Comparison of ENCODE assay signal across 1 cellular context in the genomic region with DNA sequence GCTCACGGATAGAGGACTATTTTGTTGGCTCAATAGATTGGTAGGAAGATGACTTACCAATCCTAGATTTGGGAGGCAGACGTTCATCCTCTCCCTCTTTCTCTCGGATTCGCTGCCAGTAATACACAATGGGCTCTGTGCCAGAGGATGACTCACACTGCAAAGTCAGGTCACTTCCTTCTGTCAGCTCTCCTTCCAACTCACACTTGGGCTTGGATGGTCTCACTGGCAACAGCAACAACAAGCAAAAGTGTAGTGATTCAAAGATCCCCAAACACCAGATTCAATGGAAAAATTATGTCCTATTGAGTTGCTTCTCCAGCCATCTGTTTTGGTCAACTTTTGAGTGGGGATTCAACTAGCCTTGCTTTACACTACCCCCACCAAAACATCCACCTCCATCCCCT.
TF ChIP-seq lines count a peak whose summit lies in the region.

No MANE protein-coding gene starts in this region.

TF ChIP-seq in K562, 482 proteins besides CTCF, POLR2A, EP300 and RAD21 (continued from another document and continues in another):
- TF ChIP-seq FOXJ2 (tag; IDR thresholded peaks at IDR 0.05), result peak; percentile 98
- no peak for TF ChIP-seq ZNF239 (CRISPR knock-in tag; IDR thresholded peaks at IDR 0.05)
- TF ChIP-seq TAF15 (IDR thresholded peaks at IDR 0.05; ENCODE audit: low read depth, low read length), result no peak
- TF ChIP-seq TRIM28 (IDR thresholded peaks at IDR 0.05), result no peak; the same call in 1 of the 2 replicates
- TF ChIP-seq ZNF507 (tag; conservative IDR thresholded peaks at IDR 0.05), result no peak
- TF ChIP-seq SIN3B (IDR thresholded peaks at IDR 0.05; ENCODE audit: low read depth), result no peak
- no peak for TF ChIP-seq KLF1 (tag; IDR thresholded peaks at IDR 0.05)
- peak; percentile 88 for TF ChIP-seq ATF7 (IDR thresholded peaks at IDR 0.05)
- TF ChIP-seq ZBTB5 (IDR thresholded peaks at IDR 0.05), result no peak
- no peak for TF ChIP-seq ZNF780A (CRISPR knock-in tag; IDR thresholded peaks at IDR 0.05)
- TF ChIP-seq RBM25 (IDR thresholded peaks at IDR 0.05; ENCODE audit: low read depth, low read length, severe bottlenecking), result no peak
- no peak for TF ChIP-seq TCFL5 (CRISPR knock-in tag; conservative IDR thresholded peaks at IDR 0.05)
- TF ChIP-seq MTA2 (IDR thresholded peaks at IDR 0.05; ENCODE audit: low read depth), result no peak
- no peak for TF ChIP-seq SP1 (CRISPR knock-in tag; IDR thresholded peaks at IDR 0.05)
- TF ChIP-seq ZSCAN32 (CRISPR knock-in tag; IDR thresholded peaks at IDR 0.05), result no peak
- TF ChIP-seq ZNF75A (CRISPR knock-in tag; IDR thresholded peaks at IDR 0.05), result no peak
- TF ChIP-seq ZNF24 (IDR thresholded peaks at IDR 0.05), result no peak
- peak; percentile 65 for TF ChIP-seq MEIS2 (IDR thresholded peaks at IDR 0.05; ENCODE audit: partially characterized antibody)
- TF ChIP-seq, protein P1, sequence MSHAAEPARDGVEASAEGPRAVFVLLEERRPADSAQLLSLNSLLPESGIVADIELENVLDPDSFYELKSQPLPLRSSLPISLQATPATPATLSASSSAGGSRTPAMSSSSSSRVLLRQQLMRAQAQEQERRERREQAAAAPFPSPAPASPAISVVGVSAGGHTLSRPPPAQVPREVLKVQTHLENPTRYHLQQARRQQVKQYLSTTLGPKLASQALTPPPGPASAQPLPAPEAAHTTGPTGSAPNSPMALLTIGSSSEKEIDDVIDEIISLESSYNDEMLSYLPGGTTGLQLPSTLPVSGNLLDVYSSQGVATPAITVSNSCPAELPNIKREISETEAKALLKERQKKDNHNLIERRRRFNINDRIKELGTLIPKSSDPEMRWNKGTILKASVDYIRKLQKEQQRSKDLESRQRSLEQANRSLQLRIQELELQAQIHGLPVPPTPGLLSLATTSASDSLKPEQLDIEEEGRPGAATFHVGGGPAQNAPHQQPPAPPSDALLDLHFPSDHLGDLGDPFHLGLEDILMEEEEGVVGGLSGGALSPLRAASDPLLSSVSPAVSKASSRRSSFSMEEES (CRISPR knock-in tag; IDR thresholded peaks at IDR 0.05), result no peak
- TF ChIP-seq SIRT6 (IDR thresholded peaks at IDR 0.05; ENCODE audit: low read depth, low read length), result no peak
- peak in 1 of 2 experiments; percentile 65; a peak in 1 of 4 replicates for TF ChIP-seq RCOR1 (IDR thresholded peaks at IDR 0.05; ENCODE audit: borderline replicate concordance in 1 of 2, low read depth in 2 of 2, low read length in 2 of 2)
- peak in 1 of 2 experiments; percentile 45; a peak in 1 of 3 replicates for TF ChIP-seq CBX3 (IDR thresholded peaks at IDR 0.05; ENCODE audit: borderline replicate concordance in 1 of 2, low read length in 2 of 2)
- TF ChIP-seq, protein P2, sequence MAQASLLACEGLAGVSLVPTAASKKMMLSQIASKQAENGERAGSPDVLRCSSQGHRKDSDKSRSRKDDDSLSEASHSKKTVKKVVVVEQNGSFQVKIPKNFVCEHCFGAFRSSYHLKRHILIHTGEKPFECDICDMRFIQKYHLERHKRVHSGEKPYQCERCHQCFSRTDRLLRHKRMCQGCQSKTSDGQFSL (CRISPR knock-in tag; IDR thresholded peaks at IDR 0.05), result no peak
- TF ChIP-seq, protein P2 (tag; IDR thresholded peaks at IDR 0.05), result no peak
- no peak for TF ChIP-seq E2F1 (CRISPR knock-in tag; IDR thresholded peaks at IDR 0.05)
- TF ChIP-seq ZNF764 (CRISPR knock-in tag; IDR thresholded peaks at IDR 0.05; ENCODE audit: low read depth), result no peak
- no peak for TF ChIP-seq POLR2AphosphoS2 (IDR thresholded peaks at IDR 0.05; ENCODE audit: low read length)
- no peak for TF ChIP-seq NCOA1 (IDR thresholded peaks at IDR 0.05; ENCODE audit: low read depth)
- no peak for TF ChIP-seq ZKSCAN8 (CRISPR knock-in tag; IDR thresholded peaks at IDR 0.05)
- peak; percentile 77 for TF ChIP-seq SMARCE1 (IDR thresholded peaks at IDR 0.05)
- no peak for TF ChIP-seq ZHX1 (conservative IDR thresholded peaks at IDR 0.05; ENCODE audit: low read length)
- TF ChIP-seq FOXA3 (CRISPR knock-in tag; conservative IDR thresholded peaks at IDR 0.05 in 1 of 2, IDR thresholded peaks at IDR 0.05 in 1 of 2), result no peak
- TF ChIP-seq, protein P3, sequence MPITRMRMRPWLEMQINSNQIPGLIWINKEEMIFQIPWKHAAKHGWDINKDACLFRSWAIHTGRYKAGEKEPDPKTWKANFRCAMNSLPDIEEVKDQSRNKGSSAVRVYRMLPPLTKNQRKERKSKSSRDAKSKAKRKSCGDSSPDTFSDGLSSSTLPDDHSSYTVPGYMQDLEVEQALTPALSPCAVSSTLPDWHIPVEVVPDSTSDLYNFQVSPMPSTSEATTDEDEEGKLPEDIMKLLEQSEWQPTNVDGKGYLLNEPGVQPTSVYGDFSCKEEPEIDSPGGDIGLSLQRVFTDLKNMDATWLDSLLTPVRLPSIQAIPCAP (CRISPR knock-in tag; IDR thresholded peaks at IDR 0.05; ENCODE audit: borderline replicate concordance), result no peak
- no peak for TF ChIP-seq ZNF316 (IDR thresholded peaks at IDR 0.05)
- no peak for TF ChIP-seq FOXP1 (CRISPR knock-in tag; IDR thresholded peaks at IDR 0.05)
- TF ChIP-seq ZEB2 (IDR thresholded peaks at IDR 0.05), result no peak
- no peak for TF ChIP-seq NRF1 (conservative IDR thresholded peaks at IDR 0.05 in 1 of 2, IDR thresholded peaks at IDR 0.05 in 1 of 2)
- no peak for TF ChIP-seq DDX20 (tag; IDR thresholded peaks at IDR 0.05; ENCODE audit: low read depth)
- no peak for TF ChIP-seq TFAM (CRISPR knock-in tag; conservative IDR thresholded peaks at IDR 0.05)
- TF ChIP-seq, protein P4, sequence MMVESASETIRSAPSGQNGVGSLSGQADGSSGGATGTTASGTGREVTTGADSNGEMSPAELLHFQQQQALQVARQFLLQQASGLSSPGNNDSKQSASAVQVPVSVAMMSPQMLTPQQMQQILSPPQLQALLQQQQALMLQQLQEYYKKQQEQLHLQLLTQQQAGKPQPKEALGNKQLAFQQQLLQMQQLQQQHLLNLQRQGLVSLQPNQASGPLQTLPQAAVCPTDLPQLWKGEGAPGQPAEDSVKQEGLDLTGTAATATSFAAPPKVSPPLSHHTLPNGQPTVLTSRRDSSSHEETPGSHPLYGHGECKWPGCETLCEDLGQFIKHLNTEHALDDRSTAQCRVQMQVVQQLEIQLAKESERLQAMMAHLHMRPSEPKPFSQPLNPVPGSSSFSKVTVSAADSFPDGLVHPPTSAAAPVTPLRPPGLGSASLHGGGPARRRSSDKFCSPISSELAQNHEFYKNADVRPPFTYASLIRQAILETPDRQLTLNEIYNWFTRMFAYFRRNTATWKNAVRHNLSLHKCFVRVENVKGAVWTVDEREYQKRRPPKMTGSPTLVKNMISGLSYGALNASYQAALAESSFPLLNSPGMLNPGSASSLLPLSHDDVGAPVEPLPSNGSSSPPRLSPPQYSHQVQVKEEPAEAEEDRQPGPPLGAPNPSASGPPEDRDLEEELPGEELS (CRISPR knock-in tag; IDR thresholded peaks at IDR 0.05; ENCODE audit: borderline replicate concordance), result no peak
- TF ChIP-seq PHB (CRISPR knock-in tag; IDR thresholded peaks at IDR 0.05), result no peak
- TF ChIP-seq RBBP5 (IDR thresholded peaks at IDR 0.05; ENCODE audit: borderline replicate concordance, insufficient read depth, low read length, poor library complexity, severe bottlenecking), result no peak
- TF ChIP-seq, protein P5, sequence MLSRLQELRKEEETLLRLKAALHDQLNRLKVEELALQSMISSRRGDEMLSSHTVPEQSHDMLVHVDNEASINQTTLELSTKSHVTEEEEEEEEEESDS (CRISPR knock-in tag; IDR thresholded peaks at IDR 0.05), result no peak
- no peak for TF ChIP-seq BRD9 (IDR thresholded peaks at IDR 0.05; ENCODE audit: low read depth, partially characterized antibody)
- TF ChIP-seq HNRNPUL1 (IDR thresholded peaks at IDR 0.05; ENCODE audit: low read length), result no peak
- TF ChIP-seq ZNF197 (CRISPR knock-in tag; IDR thresholded peaks at IDR 0.05; ENCODE audit: low read depth), result no peak
- no peak for TF ChIP-seq ZMIZ1 (IDR thresholded peaks at IDR 0.05; ENCODE audit: low read depth in 2 of 2, low read length in 2 of 2)
- peak in 1 of 2 experiments; percentile 56; a peak in 1 of 4 replicates for TF ChIP-seq TRIM24 (IDR thresholded peaks at IDR 0.05)
- no peak for TF ChIP-seq ZNF217 (CRISPR knock-in tag; IDR thresholded peaks at IDR 0.05)
- no peak for TF ChIP-seq RBM17 (IDR thresholded peaks at IDR 0.05; ENCODE audit: borderline replicate concordance, low read depth, low read length)
- TF ChIP-seq HDAC6 (IDR thresholded peaks at IDR 0.05; ENCODE audit: low read depth, low read length), result no peak
- no peak for TF ChIP-seq E4F1 (CRISPR knock-in tag; IDR thresholded peaks at IDR 0.05; ENCODE audit: borderline replicate concordance)
- TF ChIP-seq XRCC3 (IDR thresholded peaks at IDR 0.05), result no peak
